23 cellular contexts compared by ENCODE assay signal in the genomic region with DNA sequence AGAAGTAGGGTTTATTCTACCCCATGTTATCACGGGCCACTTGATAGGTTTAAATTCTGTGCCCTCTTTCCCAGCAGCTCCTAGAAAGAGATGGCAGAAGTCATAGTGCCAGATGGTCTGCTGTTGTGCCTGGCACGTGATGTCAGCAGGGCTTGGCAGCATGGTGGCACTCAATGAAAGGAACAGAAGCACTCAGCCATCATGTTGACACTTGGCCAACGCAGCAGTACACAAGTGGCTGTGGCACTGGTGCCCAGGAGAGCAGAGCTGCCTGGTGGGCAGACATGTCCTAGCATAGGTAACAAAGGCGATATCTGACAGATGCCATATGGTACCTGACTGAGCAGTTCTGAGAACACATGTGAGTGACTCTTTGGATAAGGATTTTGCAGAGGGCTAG.
DNase-seq lines count a peak whose midpoint lies in the region; ATAC-seq and TF ChIP-seq lines count a peak whose summit lies in the region.
"Had no signal": no experiment of that assay in that cellular context is flagged by ENCODE, and none has a peak within 500 bp of the region (broad histone marks: within the 10 kb centered on the region; RNA-seq: fewer than 3 reads in every experiment).

No MANE protein-coding gene starts in this region.

- H3K27me3 ChIP-seq in left lung (no peaks in the 10 kb centered on the region), H9 (ENCODE audit: insufficient read depth, low read length) (no peaks in the 10 kb centered on the region)
- H3K27me3 ChIP-seq: neutrophil had no signal

- DNase-seq in DMS53 (lab: John Stamatoyannopoulos, UW) (peak; percentile 34), DMS53 treated with DMSO at 0.1 percent for 48 hours (lab: John Stamatoyannopoulos, UW; ENCODE audit: unreplicated experiment) (no peak), NCI-H1092 treated with DMSO at 0.1 percent for 48 hours (lab: John Stamatoyannopoulos, UW) (peak; percentile 68), NCI-H69 (lab: John Stamatoyannopoulos, UW) (peak; percentile 99), left lung (peak; percentile 28 to 30), kidney glomerular epithelial cell (lab: John Stamatoyannopoulos, UW) (no peak), H9 (no peak)
- DNase-seq in activated naive CD4-positive, alpha-beta T cell treated with anti-CD3 and anti-CD28 coated beads, Interleukin-2, amount 50 U/mL, for 72 hours (ENCODE audit: low spot score in 2 of 2): no peak
- DNase-seq: 8988T; activated CD4-positive, alpha-beta T cell treated with anti-CD3 and anti-CD28 coated beads for 1 hour; activated gamma-delta T cell treated with Interleukin-2 at 50 U/mL for 16 hours; activated T-cell treated with anti-CD3 and anti-CD28 coated beads, Interleukin-2, amount 50 U/mL, for 1 hour; EL; left cardiac atrium; mesenchymal stem cell; NCI-H1436; NCI-H526 treated with DMSO at 0.1 percent for 48 hours; Right ventricle myocardium superior; stimulated activated CD4-positive, alpha-beta T cell treated with anti-CD3 and anti-CD28 coated beads, Interleukin-4, amount 100 ng/mL, for 24 hours; stimulated activated naive CD8-positive, alpha-beta T cell treated with anti-CD3 and anti-CD28 coated beads, Interleukin-15, Interleukin-2, amounts not matched to agents 100 U/mL and 50 U/mL, for 24 hours had no signal

- H3K4me1 ChIP-seq in left lung (no peaks in the 10 kb centered on the region), H9 (ENCODE audit: insufficient read depth, low read length) (no peaks in the 10 kb centered on the region)

- no peak overlapping the region for H3K23ac ChIP-seq in H9 (ENCODE audit: insufficient read length, low read depth, low read length)

- H3T11ph ChIP-seq in H9 (ENCODE audit: low read length): no peak overlapping the region

- WGBS in H9 (ENCODE audit: extremely low coverage, insufficient read length, low lambda C conversion rate): no CpG with 5 or more reads among the region's 4 CpGs

- no peak overlapping the region for H4K91ac ChIP-seq in H9 (ENCODE audit: insufficient read length, low read depth, low read length)

- peak; percentile 27 for ATAC-seq in left lung
- ATAC-seq in activated naive CD4-positive, alpha-beta T cell treated with anti-CD3 and anti-CD28 coated beads, Interleukin-2, amount 50 U/mL, for 72 hours: no peak
- ATAC-seq: GM23338; left cardiac atrium; stimulated activated naive CD8-positive, alpha-beta T cell treated with anti-CD3 and anti-CD28 coated beads, Interleukin-15, Interleukin-2, amounts not matched to agents 100 U/mL and 50 U/mL, for 24 hours had no signal

- H3K4me3 Mint-ChIP-seq in H9: no peak overlapping the region
- H3K4me3 Mint-ChIP-seq: GM23338 had no signal

- no peaks in the 10 kb centered on the region for H3K36me3 Mint-ChIP-seq in activated naive CD4-positive, alpha-beta T cell treated with anti-CD3 and anti-CD28 coated beads, Interleukin-2, amount 50 U/mL, for 72 hours
- no peaks in the 10 kb centered on the region for H3K36me3 Mint-ChIP-seq in H9 (ENCODE audit: insufficient read depth in 1 of 3, low read depth in 3 of 3)

- H3K18ac ChIP-seq in H9 (ENCODE audit: insufficient read length, low read depth, low read length): no peak overlapping the region

- no peaks in the 10 kb centered on the region for H3K23me2 ChIP-seq in H9 (ENCODE audit: insufficient read length, low read depth, low read length, poor library complexity, severe bottlenecking)

- H2BK12ac ChIP-seq in H9 (ENCODE audit: insufficient read length, low read depth, low read length): no peak overlapping the region

- H3K9me3 Mint-ChIP-seq in activated naive CD4-positive, alpha-beta T cell treated with anti-CD3 and anti-CD28 coated beads, Interleukin-2, amount 50 U/mL, for 72 hours: peaks cover 0 to 4% of the 10 kb centered on the region in 2 donors
- H3K9me3 Mint-ChIP-seq in H9: no peaks in the 10 kb centered on the region
- H3K9me3 Mint-ChIP-seq: GM23338 had no signal

- no peak overlapping the region for H2AFZ ChIP-seq in H9 (ENCODE audit: low read length)
- H2AFZ ChIP-seq: GM23338 had no signal

- H2BK5ac ChIP-seq in H9 (ENCODE audit: insufficient read length, low read length): no peak overlapping the region

- no peaks in the 10 kb centered on the region for H3K79me2 ChIP-seq in H9 (ENCODE audit: insufficient read depth, low read length)

- H3K9me3 ChIP-seq in left lung (no peaks in the 10 kb centered on the region), H9 (ENCODE audit: control insufficient read depth, low read depth, low read length) (no peaks in the 10 kb centered on the region)
- H3K9me3 ChIP-seq: neutrophil had no signal

- H4K5ac ChIP-seq in H9 (ENCODE audit: insufficient read length, low read depth, low read length): no peak overlapping the region

- H3K4ac ChIP-seq in H9 (ENCODE audit: low read depth, low read length): no peak overlapping the region

- no peaks in the 10 kb centered on the region for H3K27me3 Mint-ChIP-seq in H9 (ENCODE audit: low read depth)

- no peaks in the 10 kb centered on the region for H4K20me1 ChIP-seq in H9 (ENCODE audit: control insufficient read depth, insufficient read depth, insufficient read length)

- no peak overlapping the region for H3K56ac ChIP-seq in H9 (ENCODE audit: insufficient read length, low read depth, low read length)

- H3K4me1 Mint-ChIP-seq in H9: no peaks in the 10 kb centered on the region
- H3K4me1 Mint-ChIP-seq: GM23338 had no signal

- H3K4me2 ChIP-seq in H9 (ENCODE audit: insufficient read depth, insufficient read length, low read length): no peak overlapping the region
- H3K4me2 ChIP-seq: GM23338 had no signal

- H2BK120ac ChIP-seq in H9 (ENCODE audit: low read depth, low read length, poor library complexity, severe bottlenecking): no peak overlapping the region

- no peak overlapping the region for H2BK20ac ChIP-seq in H9 (ENCODE audit: low read depth, low read length, poor library complexity, severe bottlenecking)

- H3K9ac ChIP-seq in H9 (ENCODE audit: extremely low read depth, insufficient read length, low read length): no peak overlapping the region

- intact Hi-C loops in left lung (cut with DNase I): no loop called here

- TF ChIP-seq CTCF in left lung (IDR thresholded peaks at IDR 0.05): no peak
- no peak for TF ChIP-seq CTCF in H9 (conservative IDR thresholded peaks at IDR 0.05)

- no peak overlapping the region for H3K4me3 ChIP-seq in left lung
- H3K4me3 ChIP-seq: GM23338 had no signal

- H4K8ac ChIP-seq in H9 (replicated peaks; ENCODE audit: insufficient read length, low read depth, low read length): no peak overlapping the region

- H3K79me1 ChIP-seq in H9 (ENCODE audit: insufficient read depth, low read depth, low read length, poor library complexity, severe bottlenecking): no peaks in the 10 kb centered on the region

- H3K14ac ChIP-seq in H9 (ENCODE audit: insufficient read depth, low read length): no peak overlapping the region

- no peak overlapping the region for H2AK5ac ChIP-seq in H9 (ENCODE audit: insufficient read length, low read length)

- no peak overlapping the region for H2BK15ac ChIP-seq in H9 (ENCODE audit: low read depth, low read length)

- H3K27ac Mint-ChIP-seq in activated naive CD4-positive, alpha-beta T cell treated with anti-CD3 and anti-CD28 coated beads, Interleukin-2, amount 50 U/mL, for 72 hours: no peak overlapping the region
- no peak overlapping the region for H3K27ac Mint-ChIP-seq in H9
- H3K27ac Mint-ChIP-seq: GM23338 had no signal

- H3K36me3 ChIP-seq in left lung: no peaks in the 10 kb centered on the region
- H3K36me3 ChIP-seq: neutrophil had no signal

- no peak overlapping the region for H3K27ac ChIP-seq in left lung
- H3K27ac ChIP-seq in H9 (ENCODE audit: insufficient read length, low read depth, low read length): no peak overlapping the region
- H3K27ac ChIP-seq: HL-60, neutrophil had no signal

Comparison
In these comparisons a context has a peak if more than half of its experiments do, and no peak if none do; other contexts are left out.
1. DNase-seq: peak in DMS53 (single experiment), NCI-H1092 treated with DMSO at 0.1 percent for 48 hours (single experiment), NCI-H69 (single experiment) and left lung (2 of 2); none in DMS53 treated with DMSO at 0.1 percent for 48 hours (single experiment), kidney glomerular epithelial cell (single experiment), activated naive CD4-positive, alpha-beta T cell treated with anti-CD3 and anti-CD28 coated beads, Interleukin-2, amount 50 U/mL, for 72 hours (0 of 2) and H9 (single experiment).